Comparison of ENCODE assay signal across 11 cellular contexts in the genomic region with DNA sequence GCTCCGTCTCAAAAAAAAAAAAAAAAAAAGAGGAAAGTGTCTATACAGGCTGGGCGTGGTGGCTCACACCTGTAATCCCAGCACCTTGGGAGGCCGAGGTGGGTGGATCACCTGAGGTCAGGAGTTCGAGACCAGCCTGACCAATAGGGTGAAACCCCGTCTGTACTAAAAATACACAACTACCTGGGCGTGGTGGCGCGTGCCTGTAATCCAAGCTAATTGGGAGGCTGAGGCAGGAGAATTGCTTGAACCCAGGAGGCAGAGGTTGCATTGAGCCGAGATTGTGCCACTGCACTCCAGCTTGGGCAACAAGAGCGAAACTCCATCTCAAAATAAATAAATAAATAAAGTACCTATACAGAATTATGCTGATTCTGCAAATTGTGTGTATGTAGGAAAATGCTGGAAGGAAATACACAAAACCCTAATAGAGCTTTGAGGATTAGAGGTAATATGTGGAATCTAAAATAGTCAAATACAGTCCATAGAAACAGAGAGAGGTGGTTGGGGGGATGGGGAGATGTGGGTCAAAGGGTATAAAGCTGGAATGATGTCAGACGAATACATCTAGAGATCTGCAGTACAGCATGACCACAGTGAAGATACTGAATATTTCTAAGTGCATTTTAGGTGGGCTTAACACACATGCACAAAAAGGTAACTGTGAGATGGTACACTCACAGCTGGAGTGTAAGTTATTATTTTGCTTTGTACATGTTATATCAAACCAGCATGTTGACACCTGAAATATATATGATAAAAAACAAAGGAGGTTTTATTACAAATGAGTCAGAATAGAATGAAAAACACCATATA.
DNase-seq lines count a peak whose midpoint lies in the region; ATAC-seq and TF ChIP-seq lines count a peak whose summit lies in the region.
"Had no signal": no experiment of that assay in that cellular context is flagged by ENCODE, and none has a peak within 500 bp of the region (broad histone marks: within the 10 kb centered on the region; RNA-seq: fewer than 3 reads in every experiment).

No MANE protein-coding gene starts in this region.

- H3K4me1 ChIP-seq in BLaER1 treated with 17β-estradiol and CSF1 and Interleukin-3, amounts not matched to agents 10 nM and 100 nM: peaks cover 48 to 74% (median 61%) of the 10 kb centered on the region in 10 experiments

- peaks cover 22 to 100% (median 64%) of the 10 kb centered on the region in 11 experiments; a peak in 21 of 22 replicates for H4K20me1 ChIP-seq in BLaER1 treated with 17β-estradiol and CSF1 and Interleukin-3, amounts not matched to agents 10 nM and 100 nM

- POLR2A ChIA-PET in T-cell (lab: Charles Lee): interaction anchor here in 1 of 2 donors (0.7 kb wide), 1 partner anchor 31 kb away, joined by 7 read pairs; no protein-coding TSS in a partner anchor

- DNase-seq in HT1080 (ENCODE audit: low read depth): peak; percentile 78
- DNase-seq in brain microvascular endothelial cell: no peak
- DNase-seq in neural crest cell (ENCODE audit: low read depth, low spot score): no peak
- no peak for DNase-seq in DMS79 treated with DMSO at 0.1 percent for 48 hours (lab: John Stamatoyannopoulos, UW)
- no peak for DNase-seq in T-cell
- DNase-seq: OCI-M1, substantia nigra had no signal

- H3K27me3 Mint-ChIP-seq in neural crest cell (ENCODE audit: low read depth): peaks cover 14% of the 10 kb centered on the region
- no peaks in the 10 kb centered on the region for H3K27me3 Mint-ChIP-seq in T-cell

- CTCF ChIA-PET in T-cell (lab: Charles Lee): interaction anchor here in 1 of 2 donors (1.6 kb wide), 1 partner anchor 12 kb away, joined by 7 read pairs; no protein-coding TSS in a partner anchor

- in situ Hi-C loops in brain microvascular endothelial cell (cut with HindIII; ENCODE audit: low pct_ligation_motif_present, low sequenced_read_pairs): no loop called here

- H3K9me3 Mint-ChIP-seq in neural crest cell (no peaks in the 10 kb centered on the region), T-cell (no peaks in the 10 kb centered on the region)

- no peak overlapping the region for H3K9ac ChIP-seq in BLaER1 treated with 17β-estradiol and CSF1 and Interleukin-3, amounts not matched to agents 10 nM and 100 nM

- no peak for ATAC-seq in HG03378 (IDR thresholded peaks at IDR 0.05; ENCODE audit: unreplicated experiment)
- no peak for ATAC-seq in T-cell (replicated peaks in 1 of 4)
- ATAC-seq in HG03565 (IDR thresholded peaks at IDR 0.05; ENCODE audit: unreplicated experiment): no peak

- H3K36me3 ChIP-seq in BLaER1 treated with 17β-estradiol and CSF1 and Interleukin-3, amounts not matched to agents 10 nM and 100 nM: peaks cover 30 to 80% (median 59%) of the 10 kb centered on the region in 11 experiments; a peak in 21 of 22 replicates
- peaks cover 42% of the 10 kb centered on the region for H3K36me3 ChIP-seq in brain microvascular endothelial cell (replicated peaks)
- H3K36me3 ChIP-seq: adrenal gland had no signal

- H3K27ac Mint-ChIP-seq in neural crest cell (ENCODE audit: unreplicated experiment) (peak overlapping the region; percentile 28), T-cell (peak overlapping the region in 1 of 2 donors; percentile 67)

- H3K4me3 Mint-ChIP-seq in neural crest cell (no peak overlapping the region), T-cell (no peak overlapping the region)

- H3K4me1 Mint-ChIP-seq in neural crest cell (peaks cover 29% of the 10 kb centered on the region), T-cell (peaks cover 76 to 86% (median 81%) of the 10 kb centered on the region in 3 donors)

- peak overlapping the region in 9 of 11 experiments; percentile 90 to 99 (median 96); a peak in 17 of 22 replicates for H3K4me2 ChIP-seq in BLaER1 treated with 17β-estradiol and CSF1 and Interleukin-3, amounts not matched to agents 10 nM and 100 nM

- H3K27me3 ChIP-seq in BLaER1 treated with 17β-estradiol and CSF1 and Interleukin-3, amounts not matched to agents 10 nM and 100 nM: no peaks in the 10 kb centered on the region
- H3K27me3 ChIP-seq in brain microvascular endothelial cell (replicated peaks): no peaks in the 10 kb centered on the region
- H3K27me3 ChIP-seq: adrenal gland had no signal

- H3K36me3 Mint-ChIP-seq in neural crest cell (ENCODE audit: low read depth) (no peaks in the 10 kb centered on the region), T-cell (peaks cover 46% of the 10 kb centered on the region)

- H3K4me3 ChIP-seq in BLaER1 treated with 17β-estradiol and CSF1 and Interleukin-3, amounts not matched to agents 10 nM and 100 nM: peak overlapping the region in 2 of 10 experiments; percentile 73; a peak in 1 of 20 replicates
- H3K4me3 ChIP-seq in brain microvascular endothelial cell (ENCODE audit: low read depth, low read length): peak overlapping the region; percentile 74
- H3K4me3 ChIP-seq: adrenal gland had no signal

- H3K9me3 ChIP-seq in BLaER1 treated with 17β-estradiol and CSF1 and Interleukin-3, amounts not matched to agents 10 nM and 100 nM (replicated peaks in 1 of 11): no peaks in the 10 kb centered on the region
- H3K9me3 ChIP-seq: adrenal gland had no signal

- H3K27ac ChIP-seq in BLaER1 treated with 17β-estradiol and CSF1 and Interleukin-3, amounts not matched to agents 10 nM and 100 nM: no peak overlapping the region
- H3K27ac ChIP-seq in brain microvascular endothelial cell: peak overlapping the region; percentile 96

- TF ChIP-seq CTCF in brain microvascular endothelial cell (IDR thresholded peaks at IDR 0.05; ENCODE audit: low read depth, low read length, missing control alignments) (no peak), neural crest cell (conservative IDR thresholded peaks at IDR 0.05) (no peak)
